ENCODE assay signal across 25 cellular contexts in the genomic region with DNA sequence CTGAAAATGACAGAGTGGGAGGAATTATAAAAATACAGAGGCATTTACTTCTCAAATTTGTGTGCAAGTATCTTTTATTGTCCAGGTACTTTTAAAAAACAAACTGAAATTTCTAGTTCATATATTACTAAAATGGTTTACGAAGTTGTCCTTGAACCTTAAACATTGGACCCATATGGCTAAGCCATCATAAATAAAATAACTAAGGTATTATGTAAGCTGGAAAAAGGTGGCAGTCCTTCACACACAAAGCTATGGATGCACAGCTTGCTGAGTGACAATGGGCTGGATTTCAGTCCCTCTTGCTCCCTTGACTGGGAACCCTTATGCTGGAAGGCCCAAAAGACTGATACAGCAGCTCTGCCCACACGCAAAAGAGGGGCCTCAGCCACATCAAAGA.
"Had no signal": no experiment of that assay in that cellular context is flagged by ENCODE, and none has a peak within 500 bp of the region (broad histone marks: within the 10 kb centered on the region; RNA-seq: fewer than 3 reads in every experiment).

No MANE protein-coding gene starts in this region.

- H3K27ac ChIP-seq: epithelial cell of prostate, esophagus squamous epithelium, neutrophil, sigmoid colon, SK-N-MC, upper lobe of right lung had no signal

- H3K4me1 ChIP-seq: esophagus squamous epithelium, upper lobe of right lung had no signal

- ATAC-seq: left ventricle myocardium superior, T-helper 17 cell, upper lobe of right lung had no signal

- H3K9me3 ChIP-seq: esophagus squamous epithelium, neutrophil, sigmoid colon, upper lobe of right lung had no signal

- H3K27me3 ChIP-seq: esophagus squamous epithelium, neutrophil, sigmoid colon, upper lobe of right lung had no signal

- H3K4me3 ChIP-seq: esophagus squamous epithelium, sigmoid colon, SK-N-MC, upper lobe of right lung had no signal

- H3K36me3 ChIP-seq: esophagus squamous epithelium, neutrophil, sigmoid colon, upper lobe of right lung had no signal

- DNase-seq: activated CD4-positive, alpha-beta memory T cell treated with anti-CD3 and anti-CD28 coated beads for 36 hours; activated CD4-positive, alpha-beta T cell treated with anti-CD3 and anti-CD28 coated beads, Interleukin-2, amount 10 ng/mL, durations not matched to agents 24 days and 14 days; activated CD4-positive, CD25-positive, alpha-beta regulatory T cell treated with anti-CD3 and anti-CD28 coated beads, Interleukin-2, amount 50 U/mL, for 72 hours; activated CD8-positive, alpha-beta memory T cell treated with anti-CD3 and anti-CD28 coated beads, Interleukin-2, amount 50 U/mL, for 4 hours; activated gamma-delta T cell; activated naive CD4-positive, alpha-beta T cell treated with anti-CD3 and anti-CD28 coated beads, Interleukin-2, amount 10 ng/mL, durations not matched to agents 7 days and 5 days; activated naive CD8-positive, alpha-beta T cell treated with anti-CD3 and anti-CD28 coated beads, Interleukin-2, amount 10 ng/mL, durations not matched to agents 7 days and 5 days; activated T-cell treated with anti-CD3 and anti-CD28 coated beads, Interleukin-2, amount 50 U/mL, for 24 hours; cortex of kidney; esophagus squamous epithelium; foreskin melanocyte; left ventricle myocardium superior; naive B cell; nephron progenitor cell; retina; sigmoid colon; stimulated activated CD4-positive, alpha-beta T cell treated with anti-CD3 and anti-CD28 coated beads, Interleukin-15, amount 100 ng/mL, for 24 hours; stimulated activated CD4-positive, alpha-beta T cell treated with anti-CD3 and anti-CD28 coated beads, Interleukin-2, amount 100 ng/mL, for 24 hours; stimulated activated naive CD4-positive, alpha-beta T cell; T-helper 17 cell; T1000; upper lobe of right lung had no signal
